ENCODE assay signal across 10 cellular contexts in genomic region chr11:76787911-76788596, GRCh38. TPM values are rescaled to one million over a fixed set of nuclear protein-coding genes. Genes with fewer than 3 reads are reported as not detected.
DNase-seq lines count a peak whose midpoint lies in the region; ATAC-seq and TF ChIP-seq lines count a peak whose summit lies in the region.
"Had no signal": no experiment of that assay in that cellular context is flagged by ENCODE, and none has a peak within 500 bp of the region (broad histone marks: within the 10 kb centered on the region; RNA-seq: fewer than 3 reads in every experiment).

No MANE protein-coding gene starts in this region.

- no peak for TF ChIP-seq CTCF in testis (IDR thresholded peaks at IDR 0.05)

- H3K36me3 Mint-ChIP-seq in immature natural killer cell: no peaks in the 10 kb centered on the region

- DNase-seq in brain pericyte (ENCODE audit: low read depth, low spot score) (peak; percentile 82), iris pigment epithelial cell (ENCODE audit: low read depth) (peak; percentile 88), testis (peak; percentile 65), immature natural killer cell (no peak), NCI-H524 treated with DMSO at 0.1 percent for 48 hours (lab: John Stamatoyannopoulos, UW) (no peak)
- DNase-seq: activated T-cell treated with anti-CD3 and anti-CD28 coated beads, Interleukin-2, amount 50 U/mL, for 48 hours; NCI-H1930 had no signal

- peaks cover 0 to 4% of the 10 kb centered on the region in 2 donors for H3K4me1 Mint-ChIP-seq in immature natural killer cell

- H3K9me3 ChIP-seq in HUES48 (ENCODE audit: control insufficient read depth, insufficient read depth, low read length) (peaks cover 17% of the 10 kb centered on the region; the same call in 1 of the 2 replicates), testis (no peaks in the 10 kb centered on the region)

- H3K9ac ChIP-seq in HUES48 (ENCODE audit: low read depth, low read length): no peak overlapping the region

- H3K27ac ChIP-seq in HUES48 (ENCODE audit: low read depth, low read length) (peak overlapping the region; percentile 72), testis (peak overlapping the region; percentile 61 to 93)

- H3K27me3 Mint-ChIP-seq in immature natural killer cell (ENCODE audit: low read depth in 3 of 3): peaks cover 3 to 16% (median 4%) of the 10 kb centered on the region in 3 donors

- H3K27me3 ChIP-seq in HUES48 (ENCODE audit: control insufficient read depth, insufficient read depth, low read length) (no peaks in the 10 kb centered on the region), testis (no peaks in the 10 kb centered on the region)

- peaks cover 8% of the 10 kb centered on the region; the same call in 1 of the 2 replicates for H3K36me3 ChIP-seq in HUES48 (ENCODE audit: control insufficient read depth, insufficient read depth, low read length)
- no peaks in the 10 kb centered on the region for H3K36me3 ChIP-seq in testis (ENCODE audit: low read depth, missing control alignments)

- H3K27ac Mint-ChIP-seq in immature natural killer cell: no peak overlapping the region

- intact Hi-C loops in testis (cut with DNase I; ENCODE audit: low total_unique reads): no loop called here

- WGBS in testis, 2 donors: 34 to 55% methylated on average over 12 of the region's 12 CpGs

- no peak overlapping the region for H3K4me3 Mint-ChIP-seq in immature natural killer cell

- H3K4me3 ChIP-seq in HUES48 (ENCODE audit: low read depth, low read length) (no peak overlapping the region), testis (no peak overlapping the region)

- TF ChIP-seq POLR2A in testis (IDR thresholded peaks at IDR 0.05): no peak

- no peaks in the 10 kb centered on the region for H3K9me3 Mint-ChIP-seq in immature natural killer cell

- H3K4me1 ChIP-seq in HUES48 (ENCODE audit: control insufficient read depth, insufficient read depth, low read length) (peaks cover 30% of the 10 kb centered on the region), testis (peaks cover 36% of the 10 kb centered on the region)

- ATAC-seq in GM18909 (IDR thresholded peaks at IDR 0.05; ENCODE audit: poor library complexity, unreplicated experiment): no peak

RNA-seq across cellular contexts. Expression of gene TSKU, which starts 4.9 kb away (rescaled TPM):
- 10 to 100 TPM; 17.1 to 30.2 TPM for total RNA-seq in testis
- polyA plus RNA-seq in testis (ENCODE audit: insufficient read depth, low read depth, low replicate concordance): 25.9 TPM
- not detected for polyA plus RNA-seq in immature natural killer cell
- total RNA-seq: mononuclear cell had no signal

Comparison
In these comparisons a context has a peak if more than half of its experiments do, and no peak if none do; other contexts are left out.
1. DNase-seq: peak in brain pericyte (single experiment), iris pigment epithelial cell (single experiment) and testis (single experiment); none in immature natural killer cell (0 of 3) and NCI-H524 treated with DMSO at 0.1 percent for 48 hours (single experiment).
2. RNA of gene TSKU, which starts 4.9 kb away (polyA plus RNA-seq): 25.9 TPM in testis (single experiment); not detected in immature natural killer cell; every median in the first group is over 10 times any median in the second.